21 cellular contexts compared by ENCODE assay signal in genomic region chr1:96764469-96764868, GRCh38.
"Had no signal": no experiment of that assay in that cellular context is flagged by ENCODE, and none has a peak within 500 bp of the region (broad histone marks: within the 10 kb centered on the region; RNA-seq: fewer than 3 reads in every experiment).

No MANE protein-coding gene starts in this region.

- H3K36me3 ChIP-seq: thyroid gland had no signal

- H3K4me2 ChIP-seq: neural progenitor cell had no signal

- H3K9ac ChIP-seq: neural progenitor cell had no signal

- H3K4me1 ChIP-seq: neural progenitor cell, thyroid gland had no signal

- H3K9me3 ChIP-seq: left ventricle myocardium inferior, thyroid gland had no signal

- H3K27me3 ChIP-seq: neural progenitor cell, spleen, thyroid gland had no signal

- H3K4me3 ChIP-seq: left ventricle myocardium inferior, neural progenitor cell, spleen, thyroid gland had no signal

- DNase-seq: activated B cell treated with CpG ODN at 0.5 μM for 24 hours; activated CD4-positive, alpha-beta T cell treated with anti-CD3 and anti-CD28 coated beads for 36 hours; activated CD4-positive, alpha-beta T cell treated with anti-CD3 and anti-CD28 coated beads, Interleukin-2, amount 50 U/mL, for 4 hours; activated CD8-positive, alpha-beta memory T cell treated with anti-CD3 and anti-CD28 coated beads for 24 hours; activated CD8-positive, alpha-beta memory T cell treated with anti-CD3 and anti-CD28 coated beads, Interleukin-2, amount 50 U/mL, for 4 hours; activated T-cell treated with anti-CD3 and anti-CD28 coated beads, Interleukin-2, amount 50 U/mL, for 24 hours; amniotic stem cell; effector CD4-positive, alpha-beta T cell; erythroblast; glutamatergic neuron; hippocampal formation; left ventricle myocardium inferior; naive thymus-derived CD8-positive, alpha-beta T cell; retina; spleen; stimulated activated CD4-positive, alpha-beta T cell treated with anti-CD3 and anti-CD28 coated beads, Interleukin-4, amount 100 ng/mL, for 1 hour; stimulated activated naive CD8-positive, alpha-beta T cell treated with anti-CD3 and anti-CD28 coated beads, Interleukin-15, Interleukin-2, amounts not matched to agents 100 U/mL and 50 U/mL, for 24 hours; substantia nigra; T1000; thyroid gland had no signal

- H2AFZ ChIP-seq: neural progenitor cell had no signal

- H3K27ac ChIP-seq: left ventricle myocardium inferior, neural progenitor cell, spleen, thyroid gland had no signal
